ENCODE assay signal across 39 cellular contexts in genomic region chr2:74312913-74313312, GRCh38.
"Had no signal": no experiment of that assay in that cellular context is flagged by ENCODE, and none has a peak within 500 bp of the region (broad histone marks: within the 10 kb centered on the region; RNA-seq: fewer than 3 reads in every experiment).

No MANE protein-coding gene starts in this region.

- H3K9me3 Mint-ChIP-seq: activated naive CD4-positive, alpha-beta T cell treated with anti-CD3 and anti-CD28 coated beads for 36 hours; activated naive CD4-positive, alpha-beta T cell treated with anti-CD3 and anti-CD28 coated beads, Interleukin-2, amount 10 ng/mL, durations not matched to agents 7 days and 5 days; activated naive CD4-positive, alpha-beta T cell treated with anti-CD3 and anti-CD28 coated beads, Interleukin-2, amount 50 U/mL, for 24 hours; activated naive CD4-positive, alpha-beta T cell treated with anti-CD3 and anti-CD28 coated beads, Interleukin-2, amount 50 U/mL, for 72 hours; activated naive CD8-positive, alpha-beta T cell treated with anti-CD3 and anti-CD28 coated beads for 36 hours; activated naive CD8-positive, alpha-beta T cell treated with anti-CD3 and anti-CD28 coated beads, Interleukin-2, amount 50 U/mL, for 24 hours; activated T-cell treated with anti-CD3 and anti-CD28 coated beads, Interleukin-2, amount 50 U/mL, for 24 hours; activated T-cell treated with anti-CD3 and anti-CD28 coated beads, Interleukin-2, amount 50 U/mL, for 4 hours; activated T-cell treated with anti-CD3 and anti-CD28 coated beads, Interleukin-2, amount 50 U/mL, for 72 hours; activated T-helper 1 cell treated with anti-CD3 and anti-CD28 coated beads, Interleukin-12 subunit alpha, Interleukin-12 subunit beta, Interleukin-2, Interleukin-4 antibody, amounts not matched to agents 30 ng/mL and 10 ng/mL and 1 ng/mL, durations not matched to agents 14 hours and 24 hours and 36 hours; activated T-helper 17 cell treated with anti-CD3 and anti-CD28 coated beads, Interleukin-2, amount 50 U/mL, for 72 hours; activated T-helper 2 cell treated with anti-CD3 and anti-CD28 coated beads, Interferon-gamma antibody, Interleukin-2, Interleukin-4, amounts not matched to agents 10 μg/mL and 5 μg/mL and 100 μg/mL, durations not matched to agents 14 hours and 24 hours and 36 hours; central memory CD8-positive, alpha-beta T cell had no signal

- H3K36me3 ChIP-seq: adrenal gland, brain microvascular endothelial cell, breast epithelium, cardiac muscle cell had no signal

- H3K27me3 Mint-ChIP-seq: activated naive CD4-positive, alpha-beta T cell treated with anti-CD3 and anti-CD28 coated beads, Interleukin-2, amount 10 ng/mL, durations not matched to agents 7 days and 5 days; activated naive CD4-positive, alpha-beta T cell treated with anti-CD3 and anti-CD28 coated beads, Interleukin-2, amount 50 U/mL, for 24 hours; activated naive CD8-positive, alpha-beta T cell; activated naive CD8-positive, alpha-beta T cell treated with anti-CD3 and anti-CD28 coated beads for 36 hours; activated naive CD8-positive, alpha-beta T cell treated with anti-CD3 and anti-CD28 coated beads, Interleukin-2, amount 10 ng/mL, durations not matched to agents 7 days and 5 days; activated naive CD8-positive, alpha-beta T cell treated with anti-CD3 and anti-CD28 coated beads, Interleukin-2, amount 50 U/mL, for 24 hours; activated T-cell treated with anti-CD3 and anti-CD28 coated beads, Interleukin-2, amount 50 U/mL, for 24 hours; activated T-helper 17 cell treated with anti-CD3 and anti-CD28 coated beads, Interleukin-2, amount 50 U/mL, for 72 hours; central memory CD8-positive, alpha-beta T cell had no signal

- ATAC-seq: activated naive CD4-positive, alpha-beta T cell treated with anti-CD3 and anti-CD28 coated beads, Interleukin-2, amount 50 U/mL, for 72 hours; activated naive CD8-positive, alpha-beta T cell treated with anti-CD3 and anti-CD28 coated beads, Interleukin-2, amount 50 U/mL, for 24 hours; activated T-cell treated with anti-CD3 and anti-CD28 coated beads, Interleukin-2, amount 50 U/mL, for 4 hours; activated T-cell treated with anti-CD3 and anti-CD28 coated beads, Interleukin-2, amount 50 U/mL, for 72 hours; activated T-helper 17 cell treated with anti-CD3 and anti-CD28 coated beads, Interleukin-2, amount 50 U/mL, for 72 hours; body of pancreas had no signal

- H3K27ac Mint-ChIP-seq: activated naive CD4-positive, alpha-beta T cell treated with anti-CD3 and anti-CD28 coated beads for 36 hours; activated naive CD4-positive, alpha-beta T cell treated with anti-CD3 and anti-CD28 coated beads, Interleukin-2, amount 10 ng/mL, durations not matched to agents 7 days and 5 days; activated naive CD4-positive, alpha-beta T cell treated with anti-CD3 and anti-CD28 coated beads, Interleukin-2, amount 50 U/mL, for 24 hours; activated naive CD4-positive, alpha-beta T cell treated with anti-CD3 and anti-CD28 coated beads, Interleukin-2, amount 50 U/mL, for 72 hours; activated naive CD8-positive, alpha-beta T cell; activated naive CD8-positive, alpha-beta T cell treated with anti-CD3 and anti-CD28 coated beads for 36 hours; activated naive CD8-positive, alpha-beta T cell treated with anti-CD3 and anti-CD28 coated beads, Interleukin-2, amount 10 ng/mL, durations not matched to agents 7 days and 5 days; activated naive CD8-positive, alpha-beta T cell treated with anti-CD3 and anti-CD28 coated beads, Interleukin-2, amount 50 U/mL, for 24 hours; activated T-cell treated with anti-CD3 and anti-CD28 coated beads, Interleukin-2, amount 50 U/mL, for 24 hours; activated T-cell treated with anti-CD3 and anti-CD28 coated beads, Interleukin-2, amount 50 U/mL, for 72 hours; activated T-helper 1 cell treated with anti-CD3 and anti-CD28 coated beads, Interleukin-12 subunit alpha, Interleukin-12 subunit beta, Interleukin-2, Interleukin-4 antibody, amounts not matched to agents 30 ng/mL and 10 ng/mL and 1 ng/mL, durations not matched to agents 14 hours and 24 hours and 36 hours; activated T-helper 17 cell treated with anti-CD3 and anti-CD28 coated beads, Interleukin-2, amount 50 U/mL, for 72 hours; activated T-helper 2 cell treated with anti-CD3 and anti-CD28 coated beads, Interferon-gamma antibody, Interleukin-2, Interleukin-4, amounts not matched to agents 10 μg/mL and 5 μg/mL and 100 μg/mL, durations not matched to agents 14 hours and 24 hours and 36 hours; brain had no signal

- H3K36me3 Mint-ChIP-seq: activated naive CD4-positive, alpha-beta T cell treated with anti-CD3 and anti-CD28 coated beads, Interleukin-2, amount 10 ng/mL, durations not matched to agents 7 days and 5 days; activated naive CD4-positive, alpha-beta T cell treated with anti-CD3 and anti-CD28 coated beads, Interleukin-2, amount 50 U/mL, for 72 hours; activated naive CD8-positive, alpha-beta T cell treated with anti-CD3 and anti-CD28 coated beads, Interleukin-2, amount 10 ng/mL, durations not matched to agents 7 days and 5 days had no signal

- H3K4me3 Mint-ChIP-seq: activated naive CD4-positive, alpha-beta T cell treated with anti-CD3 and anti-CD28 coated beads for 36 hours; activated naive CD4-positive, alpha-beta T cell treated with anti-CD3 and anti-CD28 coated beads, Interleukin-2, amount 10 ng/mL, durations not matched to agents 7 days and 5 days; activated naive CD4-positive, alpha-beta T cell treated with anti-CD3 and anti-CD28 coated beads, Interleukin-2, amount 50 U/mL, for 24 hours; activated naive CD8-positive, alpha-beta T cell; activated naive CD8-positive, alpha-beta T cell treated with anti-CD3 and anti-CD28 coated beads for 36 hours; activated naive CD8-positive, alpha-beta T cell treated with anti-CD3 and anti-CD28 coated beads, Interleukin-2, amount 10 ng/mL, durations not matched to agents 7 days and 5 days; activated naive CD8-positive, alpha-beta T cell treated with anti-CD3 and anti-CD28 coated beads, Interleukin-2, amount 50 U/mL, for 24 hours; activated T-cell treated with anti-CD3 and anti-CD28 coated beads, Interleukin-2, amount 50 U/mL, for 24 hours; activated T-cell treated with anti-CD3 and anti-CD28 coated beads, Interleukin-2, amount 50 U/mL, for 4 hours; activated T-cell treated with anti-CD3 and anti-CD28 coated beads, Interleukin-2, amount 50 U/mL, for 72 hours; activated T-helper 1 cell treated with anti-CD3 and anti-CD28 coated beads, Interleukin-12 subunit alpha, Interleukin-12 subunit beta, Interleukin-2, Interleukin-4 antibody, amounts not matched to agents 30 ng/mL and 10 ng/mL and 1 ng/mL, durations not matched to agents 14 hours and 24 hours and 36 hours; activated T-helper 17 cell treated with anti-CD3 and anti-CD28 coated beads, Interleukin-2, amount 50 U/mL, for 72 hours; brain; central memory CD8-positive, alpha-beta T cell had no signal

- H3K4me1 ChIP-seq: adrenal gland, ascending aorta, body of pancreas, breast epithelium had no signal

- H3K27me3 ChIP-seq: adrenal gland, ascending aorta, body of pancreas, brain microvascular endothelial cell, breast epithelium, cardiac muscle cell had no signal

- H3K4me1 Mint-ChIP-seq: activated naive CD4-positive, alpha-beta T cell treated with anti-CD3 and anti-CD28 coated beads, Interleukin-2, amount 10 ng/mL, durations not matched to agents 7 days and 5 days; activated naive CD4-positive, alpha-beta T cell treated with anti-CD3 and anti-CD28 coated beads, Interleukin-2, amount 50 U/mL, for 24 hours; activated naive CD8-positive, alpha-beta T cell treated with anti-CD3 and anti-CD28 coated beads for 36 hours; activated naive CD8-positive, alpha-beta T cell treated with anti-CD3 and anti-CD28 coated beads, Interleukin-2, amount 50 U/mL, for 24 hours; activated T-helper 17 cell treated with anti-CD3 and anti-CD28 coated beads, Interleukin-2, amount 50 U/mL, for 72 hours had no signal

- H3K27ac ChIP-seq: adrenal gland, ascending aorta, body of pancreas, brain microvascular endothelial cell, breast epithelium, cardiac muscle cell had no signal

- H3K4me3 ChIP-seq: adrenal gland, ascending aorta, body of pancreas, breast epithelium, cardiac muscle cell had no signal

- DNase-seq: activated effector memory CD4-positive, alpha-beta T cell treated with anti-CD3 and anti-CD28 coated beads, Interleukin-2, amount 50 U/mL, for 16 hours; activated effector memory CD4-positive, alpha-beta T cell treated with Interleukin-2 at 50 U/mL for 16 hours; activated gamma-delta T cell; activated gamma-delta T cell treated with Interleukin-2 at 50 U/mL for 16 hours; activated naive CD4-positive, alpha-beta T cell; activated naive CD4-positive, alpha-beta T cell treated with anti-CD3 and anti-CD28 coated beads for 36 hours; activated naive CD4-positive, alpha-beta T cell treated with anti-CD3 and anti-CD28 coated beads, Interleukin-2, amount 10 ng/mL, durations not matched to agents 7 days and 5 days; activated naive CD4-positive, alpha-beta T cell treated with anti-CD3 and anti-CD28 coated beads, Interleukin-2, amount 50 U/mL, for 16 hours; activated naive CD4-positive, alpha-beta T cell treated with Interleukin-2 at 50 U/mL for 16 hours; activated naive CD8-positive, alpha-beta T cell treated with anti-CD3 and anti-CD28 coated beads for 36 hours; activated naive CD8-positive, alpha-beta T cell treated with anti-CD3 and anti-CD28 coated beads, Interleukin-2, amount 10 ng/mL, durations not matched to agents 7 days and 5 days; activated naive CD8-positive, alpha-beta T cell treated with anti-CD3 and anti-CD28 coated beads, Interleukin-2, amount 50 U/mL, for 24 hours; activated T-cell treated with anti-CD3 and anti-CD28 coated beads, Interleukin-2, amount 50 U/mL, for 24 hours; activated T-cell treated with anti-CD3 and anti-CD28 coated beads, Interleukin-2, amount 50 U/mL, for 4 hours; activated T-cell treated with anti-CD3 and anti-CD28 coated beads, Interleukin-2, amount 50 U/mL, for 48 hours; activated T-cell treated with anti-CD3 and anti-CD28 coated beads, Interleukin-2, amount 50 U/mL, for 72 hours; adrenal gland; amniotic stem cell; amygdala; anterior cingulate cortex; aorta; body of pancreas; brain microvascular endothelial cell; caudate nucleus; central memory CD4-positive, alpha-beta T cell; cerebellar nuclear complex had no signal

- FAIRE-seq: astrocyte, bronchial epithelial cell had no signal

- H3K9me3 ChIP-seq: adrenal gland, ascending aorta, body of pancreas, breast epithelium had no signal
